In the genomic region with DNA sequence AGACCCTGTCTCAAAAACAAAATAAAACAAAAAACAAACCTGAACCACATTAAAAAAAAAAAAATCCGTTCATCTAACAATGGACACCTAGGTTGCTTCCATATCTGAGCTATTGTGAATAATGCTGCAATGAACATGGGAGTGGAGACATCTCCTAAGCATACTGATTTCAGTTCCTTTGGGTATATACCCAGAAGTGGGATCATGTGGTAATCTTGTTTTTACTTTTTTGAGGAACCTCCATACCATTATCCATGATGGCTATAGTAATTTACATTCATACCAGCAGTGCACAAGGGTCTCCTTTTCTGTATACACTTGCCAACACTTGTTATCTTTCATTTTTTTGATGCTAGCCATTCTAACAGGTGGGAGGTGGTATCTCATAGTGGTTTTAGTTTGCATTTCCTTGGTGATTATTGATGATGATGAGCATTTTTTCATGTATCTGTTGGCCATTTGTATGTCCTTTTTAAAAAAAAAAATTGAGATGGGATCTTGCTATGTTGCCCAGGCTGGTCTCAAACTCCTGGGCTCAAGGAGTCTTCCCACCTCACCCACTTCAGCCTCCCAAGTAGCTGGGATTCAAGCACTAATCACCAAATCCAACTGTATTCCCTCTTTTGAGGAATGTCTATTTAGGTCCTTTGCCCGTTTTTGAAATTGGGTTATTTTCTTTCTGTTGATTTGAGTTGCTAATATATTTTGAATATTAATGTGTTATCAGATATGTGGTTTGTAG, we compare ENCODE assay signal across 20 cellular contexts.
"Had no signal": no experiment of that assay in that cellular context is flagged by ENCODE, and none has a peak within 500 bp of the region (broad histone marks: within the 10 kb centered on the region; RNA-seq: fewer than 3 reads in every experiment).

No MANE protein-coding gene starts in this region.

- H3K27ac Mint-ChIP-seq: activated naive CD4-positive, alpha-beta T cell treated with anti-CD3 and anti-CD28 coated beads, Interleukin-2, amount 10 ng/mL, durations not matched to agents 7 days and 5 days had no signal

- FAIRE-seq: urothelium cell line had no signal

- H3K9me3 Mint-ChIP-seq: T-cell had no signal

- H3K27me3 ChIP-seq: body of pancreas, sigmoid colon, spleen had no signal

- H3K4me3 ChIP-seq: body of pancreas, coronary artery, prostate gland, sigmoid colon, spleen had no signal

- H3K9me3 ChIP-seq: body of pancreas, prostate gland, sigmoid colon, spleen had no signal

- H3K4me1 ChIP-seq: prostate gland had no signal

- DNase-seq: activated CD4-positive, alpha-beta T cell treated with anti-CD3 and anti-CD28 coated beads for 1 hour; activated CD4-positive, alpha-beta T cell treated with anti-CD3 and anti-CD28 coated beads, Interleukin-2, amount 50 U/mL, for 48 hours; activated naive CD4-positive, alpha-beta T cell treated with anti-CD3 and anti-CD28 coated beads, Interleukin-2, amount 10 ng/mL, durations not matched to agents 7 days and 5 days; activated T-cell treated with anti-CD3 and anti-CD28 coated beads, Interleukin-2, amount 50 U/mL, for 1 hour; amniotic stem cell; body of pancreas; central memory CD4-positive, alpha-beta T cell; effector CD4-positive, alpha-beta T cell; foreskin fibroblast; glutamatergic neuron; mesendoderm; sigmoid colon; spleen; stimulated activated CD4-positive, alpha-beta T cell treated with anti-CD3 and anti-CD28 coated beads, Interleukin-1b, Interleukin-23, amount 100 ng/mL, for 48 hours; T-cell; T1000 had no signal

- H3K4me3 Mint-ChIP-seq: activated naive CD4-positive, alpha-beta T cell treated with anti-CD3 and anti-CD28 coated beads, Interleukin-2, amount 10 ng/mL, durations not matched to agents 7 days and 5 days; neural crest cell had no signal

- H3K36me3 ChIP-seq: prostate gland, sigmoid colon, spleen had no signal

- H3K27me3 Mint-ChIP-seq: activated naive CD4-positive, alpha-beta T cell treated with anti-CD3 and anti-CD28 coated beads, Interleukin-2, amount 10 ng/mL, durations not matched to agents 7 days and 5 days; T-cell had no signal

- H3K27ac ChIP-seq: body of pancreas, coronary artery, prostate gland, sigmoid colon, spleen had no signal

- ATAC-seq: body of pancreas had no signal
